ENCODE assay signal across 9 cellular contexts in genomic region chr13:40539954-40540706, GRCh38.
DNase-seq lines count a peak whose midpoint lies in the region; ATAC-seq and TF ChIP-seq lines count a peak whose summit lies in the region.
"Had no signal": no experiment of that assay in that cellular context is flagged by ENCODE, and none has a peak within 500 bp of the region (broad histone marks: within the 10 kb centered on the region; RNA-seq: fewer than 3 reads in every experiment).

No MANE protein-coding gene starts in this region.

- H2AFZ ChIP-seq in mesenchymal stem cell (ENCODE audit: low read depth, low read length): no peak overlapping the region

- no peak overlapping the region for H3K18ac ChIP-seq in mesenchymal stem cell (ENCODE audit: low read depth in 1 of 2, low read length in 2 of 2)

- H3K4ac ChIP-seq in mesenchymal stem cell (ENCODE audit: low read depth in 1 of 2, low read length in 2 of 2): no peak overlapping the region

- H3K4me1 Mint-ChIP-seq in endodermal cell: peaks cover 32% of the 10 kb centered on the region

- H3K9me3 Mint-ChIP-seq in endodermal cell: no peaks in the 10 kb centered on the region

- H2AK5ac ChIP-seq in mesenchymal stem cell (ENCODE audit: low read length, severe bottlenecking): no peak overlapping the region

- no peaks in the 10 kb centered on the region for H3K27me3 ChIP-seq in endodermal cell (ENCODE audit: control insufficient read depth, insufficient read depth, low read length, poor library complexity, severe bottlenecking)
- H3K27me3 ChIP-seq in mesenchymal stem cell (ENCODE audit: control insufficient read depth in 1 of 2, insufficient read depth in 1 of 2, low read length in 2 of 2): no peaks in the 10 kb centered on the region

- no peaks in the 10 kb centered on the region for H3K36me3 ChIP-seq in endodermal cell (ENCODE audit: control insufficient read depth, insufficient read depth, low read length)
- H3K36me3 ChIP-seq in mesenchymal stem cell (ENCODE audit: control insufficient read depth in 1 of 2, insufficient read depth in 2 of 2, low read depth in 1 of 2, low read length in 2 of 2): peaks cover 0 to 5% of the 10 kb centered on the region in 2 experiments

- H3K4me3 ChIP-seq in AG09309 (ENCODE audit: control insufficient read depth, low read depth, low read length) (no peak overlapping the region), endodermal cell (ENCODE audit: low read length) (no peak overlapping the region), mesenchymal stem cell (ENCODE audit: insufficient read depth in 1 of 2, low read depth in 1 of 2, low read length in 2 of 2) (no peak overlapping the region)

- H3K36me3 Mint-ChIP-seq in endodermal cell (ENCODE audit: low read depth): no peaks in the 10 kb centered on the region

- TF ChIP-seq CTCF in AG09309 (IDR thresholded peaks at IDR 0.05; ENCODE audit: control insufficient read depth, insufficient read depth, low read depth, low read length, missing control alignments) (no peak), endodermal cell (conservative IDR thresholded peaks at IDR 0.05) (no peak)

- whole genome bisulfite sequencing in endodermal cell (ENCODE audit: insufficient coverage in 1 of 2, insufficient read length in 1 of 2), 2 experiments: 64 to 67% methylated on average over 6 to 7 of the region's 8 CpGs
- WGBS in mesenchymal stem cell: 57% methylated on average over 4 of the region's 8 CpGs

- H2BK5ac ChIP-seq in mesenchymal stem cell (ENCODE audit: low read depth, low read length, poor library complexity, severe bottlenecking): no peak overlapping the region

- in situ Hi-C loops in G401 (cut with HindIII; ENCODE audit: low sequenced_read_pairs): no loop called here

- H3K9ac ChIP-seq in endodermal cell (ENCODE audit: extremely low read depth, low read length, poor library complexity, severe bottlenecking): no peak overlapping the region
- H3K9ac ChIP-seq in mesenchymal stem cell (ENCODE audit: low read length): no peak overlapping the region

- H3K4me1 ChIP-seq in endodermal cell (ENCODE audit: control insufficient read depth, insufficient read depth, low read length) (peaks cover 16% of the 10 kb centered on the region), mesenchymal stem cell (ENCODE audit: control insufficient read depth, insufficient read depth, low read depth, low read length) (peaks cover 2% of the 10 kb centered on the region)

- ATAC-seq in GM19023 (IDR thresholded peaks at IDR 0.05; ENCODE audit: unreplicated experiment) (no peak), GM21786 (IDR thresholded peaks at IDR 0.05; ENCODE audit: unreplicated experiment) (no peak)

- H3K9me3 ChIP-seq in endodermal cell (ENCODE audit: control insufficient read depth, low read length) (no peaks in the 10 kb centered on the region), mesenchymal stem cell (ENCODE audit: control insufficient read depth, low read length) (no peaks in the 10 kb centered on the region)

- TF ChIP-seq EP300 in Ishikawa (IDR thresholded peaks at IDR 0.05; ENCODE audit: borderline replicate concordance): peak; percentile 52; the same call in 1 of the 2 replicates

- TF ChIP-seq RAD21 in Ishikawa (IDR thresholded peaks at IDR 0.05; ENCODE audit: low read depth): peak; percentile 16; the same call in 1 of the 2 replicates

- peak overlapping the region in 1 of 2 experiments; percentile 54 for H2BK12ac ChIP-seq in mesenchymal stem cell (ENCODE audit: low read length in 2 of 2)

- H2BK120ac ChIP-seq in mesenchymal stem cell (ENCODE audit: low read depth, low read length): no peak overlapping the region

- no peak overlapping the region for H4K8ac ChIP-seq in mesenchymal stem cell (ENCODE audit: low read length)

- no peak overlapping the region for H3K27ac ChIP-seq in endodermal cell (ENCODE audit: low read depth, low read length)
- H3K27ac ChIP-seq in mesenchymal stem cell (ENCODE audit: low read length, poor library complexity, severe bottlenecking): peak overlapping the region; percentile 98

- H3K27ac Mint-ChIP-seq in endodermal cell: peak overlapping the region; percentile 74

- no peaks in the 10 kb centered on the region for H3K27me3 Mint-ChIP-seq in endodermal cell (ENCODE audit: insufficient read depth)

- no peak overlapping the region for H3K4me3 Mint-ChIP-seq in endodermal cell

- no peak overlapping the region for H3K14ac ChIP-seq in mesenchymal stem cell (ENCODE audit: low read length in 2 of 2)

- H2BK15ac ChIP-seq in mesenchymal stem cell (ENCODE audit: low read depth, poor library complexity, severe bottlenecking): no peak overlapping the region

- no peak overlapping the region for H4K91ac ChIP-seq in mesenchymal stem cell (ENCODE audit: low read length)

- peaks cover 8% of the 10 kb centered on the region for H3K79me1 ChIP-seq in mesenchymal stem cell (replicated peaks; ENCODE audit: low read length, poor library complexity, severe bottlenecking)

- H3K4me2 ChIP-seq in mesenchymal stem cell (ENCODE audit: low read length, poor library complexity, severe bottlenecking): peak overlapping the region; percentile 28

- no peak overlapping the region for H3K23ac ChIP-seq in mesenchymal stem cell (ENCODE audit: low read length in 2 of 2)

- peak; percentile 31 for DNase-seq in AG09309 (ENCODE audit: low read depth)
- peak; percentile 75 for DNase-seq in endodermal cell
- DNase-seq in mesenchymal stem cell: peak; percentile 72
- DNase-seq in mesenteric fat pad (ENCODE audit: low spot score): no peak
- no peak for DNase-seq in G401 (ENCODE audit: low spot score)
- DNase-seq: erythroblast had no signal

TF ChIP-seq in Ishikawa, 13 proteins besides CTCF, POLR2A, EP300 and RAD21:
- TF ChIP-seq TEAD4 (IDR thresholded peaks at IDR 0.05) (peak; percentile 77), FOXM1 (IDR thresholded peaks at IDR 0.05; ENCODE audit: borderline replicate concordance, low read depth) (peak; percentile 31; the same call in 1 of the 2 replicates), YY1 (IDR thresholded peaks at IDR 0.05; ENCODE audit: low read depth) (no peak), NFIC (IDR thresholded peaks at IDR 0.05) (no peak), TAF1 (IDR thresholded peaks at IDR 0.05; ENCODE audit: low read depth) (no peak), TCF12 (IDR thresholded peaks at IDR 0.05; ENCODE audit: low read depth) (peak; percentile 36; the same call in 1 of the 2 replicates)

Comparison
In these comparisons a context has a peak if more than half of its experiments do, and no peak if none do; other contexts are left out.
1. DNase-seq: peak in AG09309 (single experiment), endodermal cell (single experiment) and mesenchymal stem cell (single experiment); none in mesenteric fat pad (single experiment) and G401 (single experiment).